ENCODE assay signal across 8 cellular contexts in genomic region chr7:76461463-76462101, GRCh38. TPM values are rescaled to one million over a fixed set of nuclear protein-coding genes. Genes with fewer than 3 reads are reported as not detected.
DNase-seq lines count a peak whose midpoint lies in the region; ATAC-seq and TF ChIP-seq lines count a peak whose summit lies in the region.
"Not testable (repeated sequence)": the region's sequence is repeated elsewhere in the genome, so short reads cannot be mapped to it uniquely, and the experiment has no call there.

Gene DTX2, plus strand, starts transcription at chr7:76461709. Its CDS starts 18,801 bp downstream, at chr7:76480510.

- H3K79me2 ChIP-seq in GM23248 (ENCODE audit: insufficient read depth), result not testable (repeated sequence)

- not testable (repeated sequence) for H3K27me3 ChIP-seq in GM23248 (replicated peaks; ENCODE audit: insufficient read depth); cardiac muscle cell; neutrophil; thoracic aorta (replicated peaks; ENCODE audit: insufficient read depth)

- in situ Hi-C loops in GM23248 (cut with MboI), result not testable (repeated sequence)

- H4K20me1 ChIP-seq in GM23248 (ENCODE audit: insufficient read depth), result not testable (repeated sequence)

- H3F3A ChIP-seq in GM23248 (ENCODE audit: insufficient read depth), result not testable (repeated sequence)

- H2AFZ ChIP-seq in GM23248, result not testable (repeated sequence)

- not testable (repeated sequence) for H3K9me3 ChIP-seq in GM23248 (ENCODE audit: low read depth); cardiac muscle cell (ENCODE audit: low read depth); neutrophil; thoracic aorta

- H3K4me1 ChIP-seq in GM23248 (ENCODE audit: insufficient read depth); cardiac muscle cell (ENCODE audit: low read depth); neutrophil (ENCODE audit: control insufficient read depth in 1 of 2, insufficient read depth in 1 of 2, low read depth in 1 of 2, low read length in 1 of 2); thoracic aorta (ENCODE audit: control insufficient read depth in 1 of 2, low read depth in 2 of 2): not testable (repeated sequence)

- not testable (repeated sequence) for H3K4me2 ChIP-seq in GM23248 (ENCODE audit: unreplicated experiment)

- not testable (repeated sequence) for H3K36me3 ChIP-seq in GM23248 (ENCODE audit: low read depth); cardiac muscle cell; neutrophil; thoracic aorta

- TF ChIP-seq CTCF in WI38 (IDR thresholded peaks at IDR 0.05; ENCODE audit: low read depth, low read length); cardiac muscle cell (IDR thresholded peaks at IDR 0.05; ENCODE audit: low read depth, low read length); neutrophil (IDR thresholded peaks at IDR 0.05); thoracic aorta (IDR thresholded peaks at IDR 0.05): not testable (repeated sequence)

- 0 to 2% methylated on average over 17 of the region's 54 CpGs for WGBS in GM23248 (ENCODE audit: low coverage in 1 of 2, low lambda C conversion rate in 2 of 2, missing lambda C conversion rate in 2 of 2), 2 experiments
- WGBS in adipose tissue, 3 donors, result 0% methylated on average over 5 to 18 of the region's 54 CpGs

- not testable (repeated sequence) for H3K27ac ChIP-seq in GM23248; adipose tissue (ENCODE audit: low read depth, low read length); cardiac muscle cell
- H3K27ac ChIP-seq in neutrophil (peak within 1 kb of the TSS; percentile 60), thoracic aorta (peak within 1 kb of the TSS; percentile 47 to 56)

- not testable (repeated sequence) for DNase-seq in GM23248; cardiac muscle cell (ENCODE audit: low read depth in 1 of 2, low spot score in 1 of 2); thoracic aorta (ENCODE audit: low spot score)

- H3K4me3 ChIP-seq in GM23248, result peak within 1 kb of the TSS; percentile 70
- peak within 1 kb of the TSS; percentile 54 for H3K4me3 ChIP-seq in WI38 (ENCODE audit: low read depth, low read length)
- peak within 1 kb of the TSS; percentile 46 for H3K4me3 ChIP-seq in cardiac muscle cell
- peak within 1 kb of the TSS; percentile 44 to 61 for H3K4me3 ChIP-seq in neutrophil (ENCODE audit: low read depth in 1 of 2, low read length in 1 of 2)
- peak within 1 kb of the TSS; percentile 72 for H3K4me3 ChIP-seq in thoracic aorta

- ATAC-seq in GM18498 (IDR thresholded peaks at IDR 0.05; ENCODE audit: unreplicated experiment) (peak; percentile 97), HG03520 (IDR thresholded peaks at IDR 0.05; ENCODE audit: unreplicated experiment) (peak; percentile 98), thoracic aorta (ENCODE audit: insufficient number of reproducible peaks, low FRiP score, low read depth) (peak; percentile 96)

- H3K9ac ChIP-seq in GM23248, result peak within 1 kb of the TSS; percentile 53; the same call in 1 of the 2 replicates

- not testable (repeated sequence) for H3K9me2 ChIP-seq in GM23248 (ENCODE audit: insufficient read depth)

RNA-seq across cellular contexts. Expression of gene DTX2, which starts in this region (rescaled TPM):
- total RNA-seq in GM23248 (2014; rRNA removed; shearing (Covaris generic)), result 3.8 and 4.3 TPM in 2 replicates
- polyA plus RNA-seq in GM23248 (2016; fragmentation: Nextera tagmentation; extraction: Ambion mirVana) (9.4 and 9.7 TPM in 2 replicates), adipose tissue (10 to 100 TPM in 2 of 3 donors, 1 to 10 TPM in 1; 10.0 to 17.5 (median 16.0) TPM), cardiac muscle cell (17.0 and 21.2 TPM in 2 replicates)
- total RNA-seq in cardiac muscle cell (21.5 and 25.9 TPM in 2 replicates), thoracic aorta (10 to 100 TPM; 19.1 to 21.3 TPM)
